In genomic region chr7:71303566-71303965, GRCh38 we compare ENCODE assay signal across 18 cellular contexts.
DNase-seq lines count a peak whose midpoint lies in the region; ATAC-seq and TF ChIP-seq lines count a peak whose summit lies in the region.
"Had no signal": no experiment of that assay in that cellular context is flagged by ENCODE, and none has a peak within 500 bp of the region (broad histone marks: within the 10 kb centered on the region; RNA-seq: fewer than 3 reads in every experiment).

No MANE protein-coding gene starts in this region.

- in situ Hi-C loops in astrocyte of the cerebellum (cut with HindIII; ENCODE audit: low sequenced_read_pairs): loop anchor here (10.0 kb wide), 1 partner anchor 351 kb away; no protein-coding TSS in a partner anchor

- intact Hi-C loops in sciatic nerve (cut with DNase I) (no loop called here), breast epithelium (cut with DNase I; ENCODE audit: low total_unique reads) (no loop called here)

- H3K9me3 ChIP-seq in breast epithelium: no peaks in the 10 kb centered on the region
- H3K9me3 ChIP-seq: gastrocnemius medialis had no signal

- no peak for TF ChIP-seq POLR2A in breast epithelium (IDR thresholded peaks at IDR 0.05)

- peak; percentile 41 for ATAC-seq in sciatic nerve
- no peak for ATAC-seq in GM19467 (IDR thresholded peaks at IDR 0.05; ENCODE audit: unreplicated experiment)
- no peak for ATAC-seq in naive thymus-derived CD8-positive, alpha-beta T cell
- ATAC-seq: gastrocnemius medialis, K562 had no signal

- peaks cover 0 to 19% (median 6%) of the 10 kb centered on the region in 9 donors for H3K9me3 Mint-ChIP-seq in naive thymus-derived CD8-positive, alpha-beta T cell

- H3K27me3 Mint-ChIP-seq in naive thymus-derived CD8-positive, alpha-beta T cell: no peaks in the 10 kb centered on the region
- H3K27me3 Mint-ChIP-seq: activated B cell treated with CpG ODN at 0.5 μM for 24 hours; activated CD4-positive, alpha-beta memory T cell treated with anti-CD3 and anti-CD28 coated beads, Interleukin-2, amount 10 ng/mL, durations not matched to agents 7 days and 5 days had no signal

- no peaks in the 10 kb centered on the region for H3K36me3 ChIP-seq in breast epithelium
- H3K36me3 ChIP-seq: gastrocnemius medialis had no signal

- H3K27ac Mint-ChIP-seq in naive thymus-derived CD8-positive, alpha-beta T cell: no peak overlapping the region
- H3K27ac Mint-ChIP-seq: activated B cell treated with CpG ODN at 0.5 μM for 24 hours; activated CD4-positive, alpha-beta memory T cell treated with anti-CD3 and anti-CD28 coated beads, Interleukin-2, amount 10 ng/mL, durations not matched to agents 7 days and 5 days had no signal

- H3K4me1 ChIP-seq in breast epithelium: no peaks in the 10 kb centered on the region

- H3K27me3 ChIP-seq in breast epithelium: no peaks in the 10 kb centered on the region
- H3K27me3 ChIP-seq: gastrocnemius medialis had no signal

- DNase-seq in GM04503 (ENCODE audit: low read depth) (peak; percentile 3), astrocyte of the cerebellum (ENCODE audit: low read depth) (peak; percentile 87), left kidney (ENCODE audit: low read depth, low spot score) (peak; percentile 78), sciatic nerve (ENCODE audit: low spot score) (no peak), breast epithelium (ENCODE audit: low spot score in 2 of 2) (no peak)
- no peak for DNase-seq in stimulated activated CD4-positive, alpha-beta T cell treated with anti-CD3 and anti-CD28 coated beads, Interleukin-4, amount 100 ng/mL, for 4 hours
- DNase-seq in naive thymus-derived CD8-positive, alpha-beta T cell: no peak
- DNase-seq: activated B cell treated with CpG ODN at 0.5 μM for 24 hours; activated CD4-positive, alpha-beta memory T cell treated with anti-CD3 and anti-CD28 coated beads, Interleukin-2, amount 10 ng/mL, durations not matched to agents 7 days and 5 days; activated gamma-delta T cell treated with Interleukin-2 at 50 U/mL for 16 hours; C1 segment of cervical spinal cord; central memory CD4-positive, alpha-beta T cell; gastrocnemius medialis; NCI-H187 treated with DMSO at 0.1 percent for 48 hours; NCI-H226; NK-92 treated with Interleukin-12 subunit alpha and Interleukin-12 subunit beta, amount 100 ng/mL, for 24 hours had no signal

- H3K27ac ChIP-seq in breast epithelium: no peak overlapping the region
- H3K27ac ChIP-seq: gastrocnemius medialis had no signal

- H3K4me3 ChIP-seq in astrocyte of the cerebellum (ENCODE audit: low read depth, low read length) (no peak overlapping the region), breast epithelium (no peak overlapping the region)
- H3K4me3 ChIP-seq: gastrocnemius medialis, K562 had no signal

- H3K36me3 Mint-ChIP-seq in naive thymus-derived CD8-positive, alpha-beta T cell: no peaks in the 10 kb centered on the region

- H3K4me1 Mint-ChIP-seq in naive thymus-derived CD8-positive, alpha-beta T cell: no peaks in the 10 kb centered on the region
- H3K4me1 Mint-ChIP-seq: activated B cell treated with CpG ODN at 0.5 μM for 24 hours; activated CD4-positive, alpha-beta memory T cell treated with anti-CD3 and anti-CD28 coated beads, Interleukin-2, amount 10 ng/mL, durations not matched to agents 7 days and 5 days had no signal

- TF ChIP-seq CTCF in astrocyte of the cerebellum (IDR thresholded peaks at IDR 0.05; ENCODE audit: low read depth, low read length, missing control alignments): no peak
- no peak for TF ChIP-seq CTCF in breast epithelium (IDR thresholded peaks at IDR 0.05)

- no peak overlapping the region for H3K4me3 Mint-ChIP-seq in naive thymus-derived CD8-positive, alpha-beta T cell
- H3K4me3 Mint-ChIP-seq: activated B cell treated with CpG ODN at 0.5 μM for 24 hours; activated CD4-positive, alpha-beta memory T cell treated with anti-CD3 and anti-CD28 coated beads, Interleukin-2, amount 10 ng/mL, durations not matched to agents 7 days and 5 days had no signal

- POLR2A ChIA-PET in naive thymus-derived CD8-positive, alpha-beta T cell (lab: Charles Lee): no interaction called here

Comparison
In these comparisons a context has a peak if more than half of its experiments do, and no peak if none do; other contexts are left out.
1. DNase-seq: peak in GM04503 (single experiment), astrocyte of the cerebellum (single experiment) and left kidney (single experiment); none in sciatic nerve (single experiment), breast epithelium (0 of 2), stimulated activated CD4-positive, alpha-beta T cell treated with anti-CD3 and anti-CD28 coated beads, Interleukin-4, amount 100 ng/mL, for 4 hours (0 of 2) and naive thymus-derived CD8-positive, alpha-beta T cell (0 of 10).